Comparison of ENCODE assay signal across 23 cellular contexts in genomic region chr20:49312661-49313060, GRCh38.
"Had no signal": no experiment of that assay in that cellular context is flagged by ENCODE, and none has a peak within 500 bp of the region (broad histone marks: within the 10 kb centered on the region; RNA-seq: fewer than 3 reads in every experiment).

No MANE protein-coding gene starts in this region.

- H3K4me1 Mint-ChIP-seq: central memory CD8-positive, alpha-beta T cell; nephron; neural progenitor cell had no signal

- H3K27ac Mint-ChIP-seq: nephron; neural progenitor cell; stimulated activated effector memory CD8-positive, alpha-beta T cell treated with anti-CD3 and anti-CD28 coated beads, Interleukin-12 subunit alpha, Interleukin-12 subunit beta, amount 100 ng/mL, for 72 hours; type B pancreatic cell had no signal

- ATAC-seq: foreskin keratinocyte; gastroesophageal sphincter; heart left ventricle; left lung; stimulated activated effector memory CD8-positive, alpha-beta T cell treated with anti-CD3 and anti-CD28 coated beads, Interleukin-12 subunit alpha, Interleukin-12 subunit beta, amount 100 ng/mL, for 72 hours had no signal

- H3K9ac ChIP-seq: neural progenitor cell had no signal

- H3K4me3 Mint-ChIP-seq: central memory CD8-positive, alpha-beta T cell; nephron; neural progenitor cell; stimulated activated effector memory CD8-positive, alpha-beta T cell treated with anti-CD3 and anti-CD28 coated beads, Interleukin-12 subunit alpha, Interleukin-12 subunit beta, amount 100 ng/mL, for 72 hours; type B pancreatic cell had no signal

- DNase-seq: dermis blood vessel endothelial cell; effector memory CD4-positive, alpha-beta T cell; foreskin keratinocyte; heart left ventricle; left lung; mesendoderm; sigmoid colon; stimulated activated CD4-positive, alpha-beta T cell treated with anti-CD3 and anti-CD28 coated beads, Interleukin-2, amount 100 ng/mL, for 24 hours; stimulated activated CD4-positive, alpha-beta T cell treated with anti-CD3 and anti-CD28 coated beads, Interleukin-4, amount 100 ng/mL, for 24 hours; stimulated activated naive CD4-positive, alpha-beta T cell treated with Interleukin-2 at 50 U/mL for 16 hours; stomach; testis; tibial artery had no signal

- H3K4me2 ChIP-seq: neural progenitor cell had no signal

- H3K27me3 ChIP-seq: right atrium auricular region, testis had no signal

- H3K9me3 ChIP-seq: left lung, prostate gland, sigmoid colon, stomach, testis had no signal

- H3K36me3 ChIP-seq: esophagus muscularis mucosa, gastroesophageal sphincter, heart left ventricle, left lung, neural progenitor cell, prostate gland, right atrium auricular region, sigmoid colon, stomach, tibial artery had no signal

- H3K36me3 Mint-ChIP-seq: neural progenitor cell; stimulated activated effector memory CD8-positive, alpha-beta T cell treated with anti-CD3 and anti-CD28 coated beads, Interleukin-12 subunit alpha, Interleukin-12 subunit beta, amount 100 ng/mL, for 72 hours; type B pancreatic cell had no signal

- H3K4me1 ChIP-seq: esophagus muscularis mucosa, foreskin keratinocyte, gastroesophageal sphincter, left lung, neural progenitor cell, prostate gland, right atrium auricular region, sigmoid colon, stomach, testis, tibial artery had no signal

- H3K27ac ChIP-seq: coronary artery, esophagus muscularis mucosa, foreskin keratinocyte, gastroesophageal sphincter, heart left ventricle, left lung, neural progenitor cell, prostate gland, right atrium auricular region, sigmoid colon, stomach, testis, tibial artery had no signal

- H3K4me3 ChIP-seq: coronary artery, esophagus muscularis mucosa, gastroesophageal sphincter, heart left ventricle, left lung, neural progenitor cell, prostate gland, right atrium auricular region, sigmoid colon, stomach, testis, tibial artery had no signal

- H3K9me3 Mint-ChIP-seq: central memory CD8-positive, alpha-beta T cell; stimulated activated effector memory CD8-positive, alpha-beta T cell treated with anti-CD3 and anti-CD28 coated beads, Interleukin-12 subunit alpha, Interleukin-12 subunit beta, amount 100 ng/mL, for 72 hours had no signal

- H2AFZ ChIP-seq: neural progenitor cell had no signal
